ENCODE assay signal across 19 cellular contexts in genomic region chr2:42846932-42847595, GRCh38. TPM values are rescaled to one million over a fixed set of nuclear protein-coding genes. Genes with fewer than 3 reads are reported as not detected.
"Had no signal": no experiment of that assay in that cellular context is flagged by ENCODE, and none has a peak within 500 bp of the region (broad histone marks: within the 10 kb centered on the region; RNA-seq: fewer than 3 reads in every experiment).

No MANE protein-coding gene starts in this region.

- H3K36me3 Mint-ChIP-seq: activated naive CD4-positive, alpha-beta T cell treated with anti-CD3 and anti-CD28 coated beads, Interleukin-2, amount 50 U/mL, for 72 hours; naive B cell had no signal

- H3K9me3 Mint-ChIP-seq: activated naive CD4-positive, alpha-beta T cell treated with anti-CD3 and anti-CD28 coated beads, Interleukin-2, amount 50 U/mL, for 72 hours; activated T-helper 1 cell treated with anti-CD3 and anti-CD28 coated beads, Interleukin-12 subunit alpha, Interleukin-12 subunit beta, Interleukin-2, Interleukin-4 antibody, amounts not matched to agents 30 ng/mL and 10 ng/mL and 1 ng/mL, durations not matched to agents 14 hours and 24 hours and 36 hours; naive B cell; stimulated activated naive CD8-positive, alpha-beta T cell treated with anti-CD3 and anti-CD28 coated beads, Interleukin-15, Interleukin-2, amounts not matched to agents 100 ng/mL and 50 ng/mL, for 24 hours; type B pancreatic cell had no signal

- H3K27ac Mint-ChIP-seq: activated T-helper 1 cell treated with anti-CD3 and anti-CD28 coated beads, Interleukin-12 subunit alpha, Interleukin-12 subunit beta, Interleukin-2, Interleukin-4 antibody, amounts not matched to agents 30 ng/mL and 10 ng/mL and 1 ng/mL, durations not matched to agents 14 hours and 24 hours and 36 hours; naive B cell; stimulated activated naive CD8-positive, alpha-beta T cell treated with anti-CD3 and anti-CD28 coated beads, Interleukin-15, Interleukin-2, amounts not matched to agents 100 ng/mL and 50 ng/mL, for 24 hours; type B pancreatic cell had no signal

- H3K27me3 Mint-ChIP-seq: naive B cell; stimulated activated naive CD8-positive, alpha-beta T cell treated with anti-CD3 and anti-CD28 coated beads, Interleukin-15, Interleukin-2, amounts not matched to agents 100 ng/mL and 50 ng/mL, for 24 hours; type B pancreatic cell had no signal

- ATAC-seq: activated naive CD4-positive, alpha-beta T cell treated with anti-CD3 and anti-CD28 coated beads, Interleukin-2, amount 50 U/mL, for 72 hours; left lobe of liver; pancreas had no signal

- DNase-seq: activated CD4-positive, alpha-beta T cell treated with anti-CD3 and anti-CD28 coated beads for 1 hour; activated gamma-delta T cell treated with Interleukin-2 at 50 U/mL for 16 hours; adrenal gland; hypothalamus; naive B cell; SW 1271; T-helper 2 cell had no signal

- H3K27ac ChIP-seq: adrenal gland, cardiac muscle cell, epithelial cell of prostate, neutrophil, pancreas, VCaP had no signal

- H3K4me1 Mint-ChIP-seq: naive B cell had no signal

- H3K4me3 Mint-ChIP-seq: activated T-helper 1 cell treated with anti-CD3 and anti-CD28 coated beads, Interleukin-12 subunit alpha, Interleukin-12 subunit beta, Interleukin-2, Interleukin-4 antibody, amounts not matched to agents 30 ng/mL and 10 ng/mL and 1 ng/mL, durations not matched to agents 14 hours and 24 hours and 36 hours; stimulated activated naive CD8-positive, alpha-beta T cell treated with anti-CD3 and anti-CD28 coated beads, Interleukin-15, Interleukin-2, amounts not matched to agents 100 ng/mL and 50 ng/mL, for 24 hours; type B pancreatic cell had no signal

- H3K4me1 ChIP-seq: adrenal gland, pancreas had no signal

- H3K9me3 ChIP-seq: adrenal gland, neutrophil, pancreas had no signal

- H3K27me3 ChIP-seq: adrenal gland, cardiac muscle cell, neutrophil, pancreas had no signal

- H3K36me3 ChIP-seq: adrenal gland, cardiac muscle cell, neutrophil, pancreas had no signal

- H3K4me3 ChIP-seq: adrenal gland, cardiac muscle cell, pancreas had no signal

RNA-seq across cellular contexts. Expression of gene HAAO, which starts 54.7 kb away (rescaled TPM):
- total RNA-seq: dermis microvascular lymphatic vessel endothelial cell, lung microvascular endothelial cell had no signal
